In the genomic region with DNA sequence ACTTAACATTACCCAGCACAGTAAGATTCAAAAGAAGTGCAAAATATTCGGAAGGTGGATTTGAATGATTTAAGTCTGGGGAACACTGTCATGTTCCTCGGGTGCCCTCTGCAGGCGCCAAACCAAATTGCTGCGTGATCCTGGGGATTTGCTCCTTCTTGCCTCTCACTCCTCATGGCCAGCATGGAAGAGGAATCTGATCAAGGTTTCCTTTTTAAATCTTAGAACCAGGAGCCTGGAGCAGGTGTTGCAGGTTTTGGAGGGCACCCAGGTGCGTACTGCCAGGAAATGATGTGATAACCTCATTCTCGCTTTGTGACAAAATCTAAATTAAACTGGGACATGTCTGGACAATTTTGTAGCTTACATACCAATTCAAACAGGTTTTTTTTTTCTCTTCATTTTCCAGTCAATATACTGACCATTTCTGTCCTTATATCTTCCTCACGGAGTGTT, we compare ENCODE assay signal across 8 cellular contexts. TPM values are rescaled to one million over a fixed set of nuclear protein-coding genes. Genes with fewer than 3 reads are reported as not detected.
DNase-seq lines count a peak whose midpoint lies in the region; ATAC-seq and TF ChIP-seq lines count a peak whose summit lies in the region.

No MANE protein-coding gene starts in this region.

- ATAC-seq in activated T-helper 17 cell treated with anti-CD3 and anti-CD28 coated beads, Interleukin-2, amount 50 U/mL, for 72 hours (replicated peaks) = peak; percentile 52

- 16 to 22% methylated on average over 7 of the region's 7 CpGs for WGBS in tibial nerve, 2 donors

- H3K9me3 ChIP-seq in tibial nerve = no peaks in the 10 kb centered on the region

- no peaks in the 10 kb centered on the region for H3K36me3 ChIP-seq in tibial nerve

- no peaks in the 10 kb centered on the region for H3K27me3 Mint-ChIP-seq in activated T-helper 17 cell treated with anti-CD3 and anti-CD28 coated beads, Interleukin-2, amount 50 U/mL, for 72 hours

- H3K4me1 Mint-ChIP-seq in activated T-helper 17 cell treated with anti-CD3 and anti-CD28 coated beads, Interleukin-2, amount 50 U/mL, for 72 hours = no peaks in the 10 kb centered on the region

- TF ChIP-seq EP300 in tibial nerve (IDR thresholded peaks at IDR 0.05) = no peak

- no peaks in the 10 kb centered on the region for H3K9me3 Mint-ChIP-seq in activated T-helper 17 cell treated with anti-CD3 and anti-CD28 coated beads, Interleukin-2, amount 50 U/mL, for 72 hours

- no peaks in the 10 kb centered on the region for H3K27me3 ChIP-seq in tibial nerve

- H3K4me3 Mint-ChIP-seq in activated T-helper 17 cell treated with anti-CD3 and anti-CD28 coated beads, Interleukin-2, amount 50 U/mL, for 72 hours = no peak overlapping the region

- no peak overlapping the region for H3K27ac ChIP-seq in tibial nerve

- no peak overlapping the region for H3K27ac Mint-ChIP-seq in activated T-helper 17 cell treated with anti-CD3 and anti-CD28 coated beads, Interleukin-2, amount 50 U/mL, for 72 hours

- H3K4me1 ChIP-seq in tibial nerve = no peaks in the 10 kb centered on the region

- TF ChIP-seq POLR2A in tibial nerve (IDR thresholded peaks at IDR 0.05) = no peak

- peak; percentile 99 for DNase-seq in SIG-M5 treated with dmso at 0.1 percent for 504 hours (lab: John Stamatoyannopoulos, UW; ENCODE audit: unreplicated experiment)
- DNase-seq in SIG-M5 (lab: John Stamatoyannopoulos, UW) = no peak
- peak; percentile 66 to 77 for DNase-seq in Kasumi-1 (lab: John Stamatoyannopoulos, UW)
- DNase-seq in SHP77 (lab: John Stamatoyannopoulos, UW) = peak; percentile 15 to 31
- peak; percentile 80 for DNase-seq in fibroblast of villous mesenchyme (ENCODE audit: low read depth)
- peak in 51 of 56 donors; percentile 5 to 88 (median 52) for DNase-seq in nucleus accumbens (lab: John Stamatoyannopoulos, UW)
- DNase-seq in tibial nerve (ENCODE audit: low spot score in 2 of 2) = peak; percentile 70 to 87

- H3K4me3 ChIP-seq in fibroblast of villous mesenchyme (ENCODE audit: low read depth, low read length) (no peak overlapping the region), tibial nerve (no peak overlapping the region)

- TF ChIP-seq CTCF in fibroblast of villous mesenchyme (IDR thresholded peaks at IDR 0.05; ENCODE audit: insufficient read depth, low read depth, low read length) = peak; percentile 94
- TF ChIP-seq CTCF in tibial nerve (IDR thresholded peaks at IDR 0.05) = peak; percentile 79 to 89 (median 84)

- H3K36me3 Mint-ChIP-seq in activated T-helper 17 cell treated with anti-CD3 and anti-CD28 coated beads, Interleukin-2, amount 50 U/mL, for 72 hours (ENCODE audit: low read depth) = no peaks in the 10 kb centered on the region

RNA-seq across cellular contexts. Expression of a gene that starts 8.1 kb away (rescaled TPM):
- 10 to 100 TPM; 32.5 to 35.8 TPM for total RNA-seq in activated T-helper 17 cell treated with anti-CD3 and anti-CD28 coated beads, Interleukin-2, amount 50 U/mL, for 72 hours
- total RNA-seq in fibroblast of villous mesenchyme (82.0 and 130 TPM in 2 replicates), tibial nerve (100 to 1,000 TPM in 2 of 4 donors, 10 to 100 TPM in 2; 60.0 to 108 (median 85.1) TPM)

RNA-seq across cellular contexts. Expression of a gene that starts 26.0 kb away (rescaled TPM):
- total RNA-seq in activated T-helper 17 cell treated with anti-CD3 and anti-CD28 coated beads, Interleukin-2, amount 50 U/mL, for 72 hours = under 1 TPM in 1 of 2 donors, not detected in 1; 0.08 TPM
- not detected in 2 replicates for total RNA-seq in fibroblast of villous mesenchyme
- not detected for total RNA-seq in tibial nerve
